9 cellular contexts compared by ENCODE assay signal in genomic region chr11:88175707-88176066, GRCh38. TPM values are rescaled to one million over a fixed set of nuclear protein-coding genes. Genes with fewer than 3 reads are reported as not detected.
DNase-seq lines count a peak whose midpoint lies in the region; ATAC-seq, FAIRE-seq and TF ChIP-seq lines count a peak whose summit lies in the region.
"Had no signal": no experiment of that assay in that cellular context is flagged by ENCODE, and none has a peak within 500 bp of the region (broad histone marks: within the 10 kb centered on the region; RNA-seq: fewer than 3 reads in every experiment).

No MANE protein-coding gene starts in this region.

- H3K27ac Mint-ChIP-seq in central memory CD8-positive, alpha-beta T cell (ENCODE audit: low read depth), result no peak overlapping the region
- no peak overlapping the region for H3K27ac Mint-ChIP-seq in neural crest cell (ENCODE audit: unreplicated experiment)

- H3K27me3 Mint-ChIP-seq in central memory CD8-positive, alpha-beta T cell, result no peaks in the 10 kb centered on the region
- peaks cover 13% of the 10 kb centered on the region for H3K27me3 Mint-ChIP-seq in neural crest cell (ENCODE audit: low read depth)

- H3K9me3 Mint-ChIP-seq in central memory CD8-positive, alpha-beta T cell, result no peaks in the 10 kb centered on the region
- H3K9me3 Mint-ChIP-seq in neural crest cell, result no peaks in the 10 kb centered on the region

- DNase-seq in central memory CD8-positive, alpha-beta T cell (ENCODE audit: low spot score in 2 of 2), result no peak
- DNase-seq in neural crest cell (ENCODE audit: low read depth, low spot score), result no peak
- DNase-seq in ureter (ENCODE audit: low spot score), result no peak
- DNase-seq in cerebellar nuclear complex (lab: John Stamatoyannopoulos, UW), result no peak
- DNase-seq in frontal cortex (ENCODE audit: low spot score in 2 of 2), result no peak
- no peak for DNase-seq in NCI-H187 (lab: John Stamatoyannopoulos, UW)

- TF ChIP-seq POLR2A in GM18505 (IDR thresholded peaks at IDR 0.05; ENCODE audit: borderline replicate concordance, extremely low read depth, insufficient read depth, insufficient read length), result no peak

- FAIRE-seq in frontal cortex (lab: Jason Lieb, UNC), result no peak

- ATAC-seq in GM18505 (IDR thresholded peaks at IDR 0.05; ENCODE audit: unreplicated experiment) (peak; percentile 13), HG02981 (IDR thresholded peaks at IDR 0.05; ENCODE audit: unreplicated experiment) (peak; percentile 24)
- no peak for ATAC-seq in central memory CD8-positive, alpha-beta T cell (replicated peaks; ENCODE audit: extremely low read depth, poor library complexity, severe bottlenecking)

- TF ChIP-seq CTCF in neural crest cell (conservative IDR thresholded peaks at IDR 0.05), result no peak

- peaks cover 21% of the 10 kb centered on the region for H3K4me1 Mint-ChIP-seq in central memory CD8-positive, alpha-beta T cell
- peaks cover 20% of the 10 kb centered on the region for H3K4me1 Mint-ChIP-seq in neural crest cell

- no peaks in the 10 kb centered on the region for H3K36me3 Mint-ChIP-seq in central memory CD8-positive, alpha-beta T cell (ENCODE audit: insufficient read depth)
- no peaks in the 10 kb centered on the region for H3K36me3 Mint-ChIP-seq in neural crest cell (ENCODE audit: low read depth)

- peak overlapping the region; percentile 70 for H3K4me3 Mint-ChIP-seq in central memory CD8-positive, alpha-beta T cell
- H3K4me3 Mint-ChIP-seq in neural crest cell, result peak overlapping the region; percentile 89

RNA-seq across cellular contexts. Expression of gene RAB38, which starts 0.4 kb away (rescaled TPM):
- total RNA-seq in neural crest cell, result 3.6 and 4.7 TPM in 2 replicates
- 25.1 TPM for total RNA-seq in ureter
- under 0.01 TPM for total RNA-seq in frontal cortex
- total RNA-seq: HT1080 had no signal
